9 cellular contexts compared by ENCODE assay signal in genomic region chr7:1533569-1534329, GRCh38. TPM values are rescaled to one million over a fixed set of nuclear protein-coding genes. Genes with fewer than 3 reads are reported as not detected.
DNase-seq lines count a peak whose midpoint lies in the region; ATAC-seq, FAIRE-seq and TF ChIP-seq lines count a peak whose summit lies in the region.
"Had no signal": no experiment of that assay in that cellular context is flagged by ENCODE, and none has a peak within 500 bp of the region (broad histone marks: within the 10 kb centered on the region; RNA-seq: fewer than 3 reads in every experiment).

No MANE protein-coding gene starts in this region.

- H3K27me3 ChIP-seq in heart right ventricle (no peaks in the 10 kb centered on the region), small intestine (ENCODE audit: control insufficient read depth in 2 of 2, insufficient read depth in 2 of 2, low read length in 2 of 2) (no peaks in the 10 kb centered on the region)

- TF ChIP-seq CTCF in heart right ventricle (IDR thresholded peaks at IDR 0.05), result no peak

- ATAC-seq in heart right ventricle (peak in 6 of 8 donors; percentile 2 to 28 (median 16)), GM21381 (IDR thresholded peaks at IDR 0.05; ENCODE audit: unreplicated experiment) (no peak), GM18517 (IDR thresholded peaks at IDR 0.05; ENCODE audit: unreplicated experiment) (no peak)

- DNase-seq in Caki2 (ENCODE audit: low read depth) (peak; percentile 88), HS-5 (ENCODE audit: low read depth) (peak; percentile 77), heart right ventricle (peak; percentile 55 to 65), small intestine (peak; percentile 41), NCI-H774 (lab: John Stamatoyannopoulos, UW) (no peak)
- peak; percentile 57 for DNase-seq in activated naive CD4-positive, alpha-beta T cell treated with anti-CD3 and anti-CD28 coated beads for 36 hours

- H3K27ac ChIP-seq in heart right ventricle, result peak overlapping the region; percentile 69 to 100 (median 98)
- H3K27ac ChIP-seq in small intestine (ENCODE audit: low read depth in 1 of 2, low read length in 1 of 2), result peak overlapping the region; percentile 84 to 98

- peaks cover 19% of the 10 kb centered on the region for H3K4me1 Mint-ChIP-seq in activated naive CD4-positive, alpha-beta T cell treated with anti-CD3 and anti-CD28 coated beads for 36 hours (ENCODE audit: low read depth)

- H3K9me3 Mint-ChIP-seq in activated naive CD4-positive, alpha-beta T cell treated with anti-CD3 and anti-CD28 coated beads for 36 hours, result no peaks in the 10 kb centered on the region

- peak overlapping the region in 9 of 10 donors; percentile 3 to 70 (median 63) for H3K4me3 ChIP-seq in heart right ventricle
- peak overlapping the region in 1 of 2 donors; percentile 41 for H3K4me3 ChIP-seq in small intestine (ENCODE audit: low read depth in 1 of 2, low read length in 2 of 2)
- H3K4me3 ChIP-seq: SK-N-MC had no signal

- H3K4me1 ChIP-seq in heart right ventricle (peaks cover 23 to 79% (median 67%) of the 10 kb centered on the region in 9 donors), small intestine (ENCODE audit: control insufficient read depth in 2 of 2, insufficient read depth in 1 of 2, low read depth in 1 of 2, low read length in 1 of 2) (peaks cover 4 to 19% of the 10 kb centered on the region in 2 donors)

- H3K9me3 ChIP-seq in heart right ventricle (no peaks in the 10 kb centered on the region), small intestine (ENCODE audit: control insufficient read depth, low read depth) (no peaks in the 10 kb centered on the region)

- no peaks in the 10 kb centered on the region for H3K27me3 Mint-ChIP-seq in activated naive CD4-positive, alpha-beta T cell treated with anti-CD3 and anti-CD28 coated beads for 36 hours (ENCODE audit: low read depth)

- intact Hi-C loops in activated naive CD4-positive, alpha-beta T cell treated with anti-CD3 and anti-CD28 coated beads for 36 hours (cut with micrococcal nuclease), result loop anchor here (1.0 to 2.0 kb wide), 4 partner anchors 21 to 37 kb away; partner anchors contain the start of genes INTS1, PSMG3 and TMEM184A
- intact Hi-C loops in heart right ventricle (cut with DNase I), result loop anchor here in 2 of 10 donors (2.0 to 5.0 kb wide), 3 partner anchors 19 to 39 kb away; partner anchors contain the start of gene PSMG3 (in 1 of the 2)

- H3K4me3 Mint-ChIP-seq in activated naive CD4-positive, alpha-beta T cell treated with anti-CD3 and anti-CD28 coated beads for 36 hours, result peak overlapping the region; percentile 88

- H3K36me3 Mint-ChIP-seq in activated naive CD4-positive, alpha-beta T cell treated with anti-CD3 and anti-CD28 coated beads for 36 hours (ENCODE audit: low read depth), result peaks cover 2% of the 10 kb centered on the region

- H3K27ac Mint-ChIP-seq in activated naive CD4-positive, alpha-beta T cell treated with anti-CD3 and anti-CD28 coated beads for 36 hours, result peak overlapping the region; percentile 89

- FAIRE-seq in small intestine (lab: Jason Lieb, UNC), result no peak

- peaks cover 0 to 23% (median 0%) of the 10 kb centered on the region in 9 donors for H3K36me3 ChIP-seq in heart right ventricle
- H3K36me3 ChIP-seq in small intestine (ENCODE audit: control insufficient read depth in 2 of 2, insufficient read depth in 2 of 2, low read length in 2 of 2), result no peaks in the 10 kb centered on the region

- WGBS in heart right ventricle, 2 donors, result 60 to 65% methylated on average over 24 of the region's 24 CpGs
- 63 to 67% (median 65%) methylated on average over 23 to 24 of the region's 24 CpGs for WGBS in small intestine, 3 donors

- in situ Hi-C loops in Caki2 (cut with HindIII; ENCODE audit: low pct_unique_long_range_greater_than_20kb, low sequenced_read_pairs), result no loop called here

- CTCF ChIA-PET in activated naive CD4-positive, alpha-beta T cell treated with anti-CD3 and anti-CD28 coated beads for 36 hours (lab: Charles Lee), result interaction anchor here (0.6 to 2.0 kb wide), 3 partner anchors 24 to 29 kb away, joined by 3 to 6 read pairs (median 5); no protein-coding TSS in a partner anchor

RNA-seq across cellular contexts. Expression of gene MAFK, which starts 3.2 kb away (rescaled TPM):
- total RNA-seq in Caki2 (2014; rRNA removed; shearing (Covaris generic); ENCODE audit: low replicate concordance), result 26.5 and 33.2 TPM in 2 replicates
- 10 to 100 TPM; 33.0 to 34.6 TPM for total RNA-seq in activated naive CD4-positive, alpha-beta T cell treated with anti-CD3 and anti-CD28 coated beads for 36 hours
- total RNA-seq in heart right ventricle, result 100 to 1,000 TPM in 5 of 10 donors, 10 to 100 TPM in 5; 58.6 to 180 (median 106) TPM
- polyA plus RNA-seq in heart right ventricle (100 to 1,000 TPM in 1 of 2 donors, 10 to 100 TPM in 1; 82.1 to 102 TPM), small intestine (10 to 100 TPM; 26.1 to 34.2 (median 29.7) TPM)

RNA-seq across cellular contexts. Expression of gene TMEM184A, which starts 22.3 kb away (rescaled TPM):
- 13.4 and 16.6 TPM in 2 replicates for total RNA-seq in Caki2 (2014; rRNA removed; shearing (Covaris generic); ENCODE audit: low replicate concordance)
- total RNA-seq in activated naive CD4-positive, alpha-beta T cell treated with anti-CD3 and anti-CD28 coated beads for 36 hours, result under 1 TPM in 1 of 2 experiments, not detected in 1; 0.36 TPM
- total RNA-seq in heart right ventricle, result under 1 TPM; 0.09 to 0.85 (median 0.51) TPM
- 1 to 10 TPM in 1 of 2 donors, under 1 TPM in 1; 0.45 to 1.2 TPM for polyA plus RNA-seq in heart right ventricle
- polyA plus RNA-seq in small intestine, result 10 to 100 TPM; 30.0 to 55.0 (median 37.4) TPM

RNA-seq across cellular contexts. Expression of gene INTS1, which starts 29.6 kb away (rescaled TPM):
- 39.4 and 78.5 TPM in 2 replicates for total RNA-seq in Caki2 (2014; rRNA removed; shearing (Covaris generic); ENCODE audit: low replicate concordance)
- 100 to 1,000 TPM in 1 of 2 experiments, 10 to 100 TPM in 1; 97.6 to 103 TPM for total RNA-seq in activated naive CD4-positive, alpha-beta T cell treated with anti-CD3 and anti-CD28 coated beads for 36 hours
- 10 to 100 TPM; 41.5 to 59.4 (median 45.4) TPM for total RNA-seq in heart right ventricle
- polyA plus RNA-seq in heart right ventricle (10 to 100 TPM; 42.4 to 58.0 TPM), small intestine (10 to 100 TPM; 56.5 to 83.2 (median 81.4) TPM)

RNA-seq across cellular contexts. Expression of gene PSMG3, which starts 36.1 kb away (rescaled TPM):
- total RNA-seq in Caki2 (2014; rRNA removed; shearing (Covaris generic); ENCODE audit: low replicate concordance), result 101 and 106 TPM in 2 replicates
- total RNA-seq in activated naive CD4-positive, alpha-beta T cell treated with anti-CD3 and anti-CD28 coated beads for 36 hours, result 10 to 100 TPM; 29.8 to 33.9 TPM
- 10 to 100 TPM in 8 of 10 donors, 1 to 10 TPM in 2; 7.3 to 14.1 (median 11.1) TPM for total RNA-seq in heart right ventricle
- polyA plus RNA-seq in heart right ventricle (10 to 100 TPM; 44.6 to 45.7 TPM), small intestine (10 to 100 TPM; 67.0 to 73.1 (median 72.7) TPM)

Comparison
In these comparisons a context has a peak if more than half of its experiments do, and no peak if none do; other contexts are left out.
1. ATAC-seq: peak in heart right ventricle (6 of 8); none in GM21381 (single experiment) and GM18517 (single experiment).